1 cellular context compared by ENCODE assay signal in the genomic region with DNA sequence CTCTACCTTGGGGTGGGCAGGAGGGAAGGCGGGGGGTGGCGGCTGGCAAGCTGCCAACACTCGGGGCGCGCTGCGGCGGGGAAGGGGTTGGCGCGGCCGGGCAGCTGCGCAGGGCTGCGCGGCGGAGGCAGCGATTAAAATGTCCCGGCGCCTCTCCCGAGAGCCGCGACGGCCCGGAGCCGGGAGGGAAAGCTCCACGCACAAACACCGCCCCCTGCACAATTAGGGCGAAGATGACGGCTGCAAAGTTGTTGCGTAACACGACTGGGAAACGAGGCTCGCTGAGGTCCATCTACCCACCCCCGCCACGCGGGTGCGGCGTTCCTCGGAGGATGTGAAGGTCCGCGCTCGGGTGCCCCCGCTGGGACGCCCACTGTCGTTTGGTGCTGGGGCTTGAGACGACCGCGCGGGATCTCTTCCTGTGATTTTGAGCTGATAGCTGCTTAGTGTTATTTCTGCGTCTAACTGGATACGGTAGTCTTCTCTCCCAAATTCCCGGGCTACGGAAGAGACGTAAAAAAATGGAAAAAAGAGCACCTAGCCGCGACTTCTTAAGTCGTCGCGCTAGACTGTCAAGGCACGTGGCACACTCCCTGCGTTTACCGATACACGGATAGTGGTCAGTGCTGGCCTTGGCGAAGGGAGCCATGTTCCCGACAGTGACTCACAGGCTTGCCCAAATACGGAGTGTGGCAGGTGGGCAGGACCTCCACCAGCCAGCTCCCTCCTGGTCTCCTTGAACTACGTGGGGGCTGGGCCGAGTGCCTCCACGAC.
A peak's percentile ranks its signal among the peaks of the same experiment; 100 is the strongest.
TF ChIP-seq lines count a peak whose summit lies in the region.

No MANE protein-coding gene starts in this region.

TF ChIP-seq in K562, 482 proteins besides CTCF, POLR2A, EP300 and RAD21 (continued from another document and continues in another):
- TF ChIP-seq ZBTB11 (CRISPR knock-in tag; IDR thresholded peaks at IDR 0.05) (0 out of 6 replicates have a peak, but pooled peaks of 1 of the 3 experiments have one; percentile 24), E4F1 (CRISPR knock-in tag; IDR thresholded peaks at IDR 0.05; ENCODE audit: borderline replicate concordance) (no peak), TFAM (CRISPR knock-in tag; conservative IDR thresholded peaks at IDR 0.05) (no peak), JUND (IDR thresholded peaks at IDR 0.05; ENCODE audit: borderline replicate concordance, low read depth, low read length) (peak; percentile 80), JUND (tag; IDR thresholded peaks at IDR 0.05; ENCODE audit: borderline replicate concordance, low read depth, low read length) (no peak; the same call in 2 of the 3 replicates), ATF1 (CRISPR knock-in tag; IDR thresholded peaks at IDR 0.05) (no peak), ATF1 (tag; IDR thresholded peaks at IDR 0.05) (peak; percentile 84), ETV5 (CRISPR knock-in tag; IDR thresholded peaks at IDR 0.05; ENCODE audit: low read depth) (no peak), ZNF174 (CRISPR knock-in tag; IDR thresholded peaks at IDR 0.05) (no peak), POLR3A (IDR thresholded peaks at IDR 0.05; ENCODE audit: borderline replicate concordance, extremely low read depth, insufficient read depth, insufficient read length) (no peak), ZFX (CRISPR knock-in tag; IDR thresholded peaks at IDR 0.05) (peak; percentile 49; the same call in 1 of the 2 replicates), TGIF2 (CRISPR knock-in tag; IDR thresholded peaks at IDR 0.05) (no peak), RERE (CRISPR knock-in tag; IDR thresholded peaks at IDR 0.05; ENCODE audit: borderline replicate concordance) (0 out of 2 replicates have a peak, but pooled peaks have one; percentile 10), ZNF316 (IDR thresholded peaks at IDR 0.05) (no peak), NFE2L1 (tag; IDR thresholded peaks at IDR 0.05; ENCODE audit: borderline replicate concordance, low read depth) (no peak), TAF7 (tag; IDR thresholded peaks at IDR 0.05) (no peak), EP400 (IDR thresholded peaks at IDR 0.05) (peak; percentile 60), NCOR1 (IDR thresholded peaks at IDR 0.05) (no peak; the same call in 1 of the 2 replicates), CBFA2T2 (conservative IDR thresholded peaks at IDR 0.05) (no peak), ZBTB34 (CRISPR knock-in tag; IDR thresholded peaks at IDR 0.05) (no peak), KHSRP (IDR thresholded peaks at IDR 0.05) (no peak), ZSCAN32 (CRISPR knock-in tag; IDR thresholded peaks at IDR 0.05) (no peak), NR2C2 (CRISPR knock-in tag; IDR thresholded peaks at IDR 0.05) (no peak), NR2C2 (tag; IDR thresholded peaks at IDR 0.05) (peak; percentile 37; the same call in 1 of the 2 replicates), BRF2 (IDR thresholded peaks at IDR 0.05; ENCODE audit: borderline replicate concordance, insufficient read depth, insufficient read length) (no peak), ILK (tag; IDR thresholded peaks at IDR 0.05; ENCODE audit: borderline replicate concordance, low read depth) (no peak), WHSC1 (IDR thresholded peaks at IDR 0.05; ENCODE audit: low read length) (no peak), GTF2E2 (tag; IDR thresholded peaks at IDR 0.05) (no peak), ESRRA (IDR thresholded peaks at IDR 0.05; ENCODE audit: borderline replicate concordance, low read depth) (no peak), PCBP1 (IDR thresholded peaks at IDR 0.05; ENCODE audit: low read depth, low read length, poor library complexity, severe bottlenecking) (no peak), NONO (IDR thresholded peaks at IDR 0.05; ENCODE audit: low read depth in 2 of 2, low read length in 1 of 2) (no peak), SMAD1 (IDR thresholded peaks at IDR 0.05; ENCODE audit: low read depth, low read length, partially characterized antibody) (no peak), CHCHD3 (CRISPR knock-in tag; IDR thresholded peaks at IDR 0.05) (no peak), HDAC1 (IDR thresholded peaks at IDR 0.05) (peak in 1 of 2 experiments; percentile 49; a peak in 1 of 4 replicates), FOXM1 (IDR thresholded peaks at IDR 0.05; ENCODE audit: low read depth) (no peak), FOXM1 (CRISPR knock-in tag; IDR thresholded peaks at IDR 0.05; ENCODE audit: low read depth) (no peak), NCOA1 (IDR thresholded peaks at IDR 0.05; ENCODE audit: low read depth) (0 out of 2 replicates have a peak, but pooled peaks have one; percentile 45)
- TF ChIP-seq, protein P1, sequence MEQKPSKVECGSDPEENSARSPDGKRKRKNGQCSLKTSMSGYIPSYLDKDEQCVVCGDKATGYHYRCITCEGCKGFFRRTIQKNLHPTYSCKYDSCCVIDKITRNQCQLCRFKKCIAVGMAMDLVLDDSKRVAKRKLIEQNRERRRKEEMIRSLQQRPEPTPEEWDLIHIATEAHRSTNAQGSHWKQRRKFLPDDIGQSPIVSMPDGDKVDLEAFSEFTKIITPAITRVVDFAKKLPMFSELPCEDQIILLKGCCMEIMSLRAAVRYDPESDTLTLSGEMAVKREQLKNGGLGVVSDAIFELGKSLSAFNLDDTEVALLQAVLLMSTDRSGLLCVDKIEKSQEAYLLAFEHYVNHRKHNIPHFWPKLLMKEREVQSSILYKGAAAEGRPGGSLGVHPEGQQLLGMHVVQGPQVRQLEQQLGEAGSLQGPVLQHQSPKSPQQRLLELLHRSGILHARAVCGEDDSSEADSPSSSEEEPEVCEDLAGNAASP (IDR thresholded peaks at IDR 0.05): no peak
- TF ChIP-seq, protein P2, sequence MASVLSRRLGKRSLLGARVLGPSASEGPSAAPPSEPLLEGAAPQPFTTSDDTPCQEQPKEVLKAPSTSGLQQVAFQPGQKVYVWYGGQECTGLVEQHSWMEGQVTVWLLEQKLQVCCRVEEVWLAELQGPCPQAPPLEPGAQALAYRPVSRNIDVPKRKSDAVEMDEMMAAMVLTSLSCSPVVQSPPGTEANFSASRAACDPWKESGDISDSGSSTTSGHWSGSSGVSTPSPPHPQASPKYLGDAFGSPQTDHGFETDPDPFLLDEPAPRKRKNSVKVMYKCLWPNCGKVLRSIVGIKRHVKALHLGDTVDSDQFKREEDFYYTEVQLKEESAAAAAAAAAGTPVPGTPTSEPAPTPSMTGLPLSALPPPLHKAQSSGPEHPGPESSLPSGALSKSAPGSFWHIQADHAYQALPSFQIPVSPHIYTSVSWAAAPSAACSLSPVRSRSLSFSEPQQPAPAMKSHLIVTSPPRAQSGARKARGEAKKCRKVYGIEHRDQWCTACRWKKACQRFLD (CRISPR knock-in tag; IDR thresholded peaks at IDR 0.05): no peak
